Comparison of ENCODE assay signal across 8 cellular contexts in the genomic region with DNA sequence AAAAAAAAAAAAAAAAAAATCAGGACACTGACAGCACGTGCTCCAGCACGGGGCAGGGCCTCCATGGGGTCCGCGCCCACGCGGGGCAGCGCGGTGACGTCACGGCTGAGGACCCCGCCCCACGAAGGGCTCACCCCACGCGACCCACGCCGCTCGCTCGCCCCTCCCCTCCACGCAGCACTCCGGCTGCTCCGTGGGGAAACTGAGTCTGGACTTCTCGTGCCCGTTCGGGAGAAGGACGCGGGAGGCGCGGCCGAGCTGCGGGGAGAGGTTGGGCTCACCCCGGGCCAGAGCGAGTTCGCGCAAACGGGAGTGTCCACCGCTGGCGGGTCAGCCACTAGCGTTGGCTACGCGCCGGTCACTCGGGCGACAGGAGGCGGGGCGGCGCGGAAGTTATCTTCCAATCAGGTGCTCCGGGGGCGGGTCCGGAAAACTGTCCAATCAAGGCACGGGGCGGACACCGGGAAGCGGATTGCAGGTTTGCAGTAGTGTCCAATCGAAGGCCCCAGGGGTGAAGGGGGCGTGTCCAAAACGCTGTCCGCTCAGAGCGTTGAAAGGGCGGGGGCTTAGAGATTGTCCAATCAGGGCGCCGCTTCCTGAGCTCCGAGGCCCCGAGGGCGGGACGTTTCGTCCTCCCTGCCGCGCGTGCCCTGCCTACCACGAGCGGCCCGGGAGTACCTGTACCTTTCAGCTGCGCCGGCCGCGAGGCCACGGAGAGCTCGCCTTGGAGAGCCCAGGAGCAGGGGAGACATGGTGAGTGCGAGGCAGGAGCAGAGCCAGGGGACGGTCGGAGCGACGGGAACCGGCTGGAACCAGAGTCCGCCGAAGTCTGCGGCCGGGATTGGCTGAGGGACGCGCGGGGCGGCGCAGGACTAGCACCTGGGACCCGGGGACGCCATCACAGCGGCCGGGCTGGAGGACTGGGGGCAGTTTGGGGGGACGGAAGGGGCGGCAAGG. TPM values are rescaled to one million over a fixed set of nuclear protein-coding genes. Genes with fewer than 3 reads are reported as not detected.
A peak's percentile ranks its signal among the peaks of the same experiment; 100 is the strongest.
DNase-seq lines count a peak whose midpoint lies in the region; ATAC-seq and TF ChIP-seq lines count a peak whose summit lies in the region.

TSS of gene ZNF57 (plus strand) at position 633 of the 957 bp plus-strand sequence. CDS start at position 751, 118 bp downstream.

- H3K27ac ChIP-seq in KOPT-K1 (ENCODE audit: low read depth, low read length, poor library complexity, severe bottlenecking): peak within 1 kb of the TSS; percentile 67
- H3K27ac ChIP-seq in naive thymus-derived CD4-positive, alpha-beta T cell (ENCODE audit: low read depth, low read length): peak within 1 kb of the TSS; percentile 63

- H3K4me3 ChIP-seq in fibroblast of mammary gland (ENCODE audit: control insufficient read depth, low read depth, low read length): peak within 1 kb of the TSS; percentile 87
- H3K4me3 ChIP-seq in naive thymus-derived CD4-positive, alpha-beta T cell (ENCODE audit: low read length): peak within 1 kb of the TSS; percentile 79

- H3K4me1 Mint-ChIP-seq in naive thymus-derived CD4-positive, alpha-beta T cell: peaks cover 11 to 28% (median 21%) of the 10 kb centered on the region in 7 donors
- peaks cover 19% of the 10 kb centered on the region for H3K4me1 Mint-ChIP-seq in stimulated activated memory B cell treated with anti-CD40 and anti-IgM and Interleukin-4, amounts not matched to agents 10 μg/mL and 1 μg/mL and 100 μg/mL, for 72 hours

- peaks cover 0 to 12% (median 0%) of the 10 kb centered on the region in 5 donors for H3K36me3 Mint-ChIP-seq in naive thymus-derived CD4-positive, alpha-beta T cell
- no peaks in the 10 kb centered on the region for H3K36me3 Mint-ChIP-seq in stimulated activated memory B cell treated with anti-CD40 and anti-IgM and Interleukin-4, amounts not matched to agents 10 μg/mL and 1 μg/mL and 100 μg/mL, for 72 hours

- no peak for TF ChIP-seq CTCF in fibroblast of mammary gland (conservative IDR thresholded peaks at IDR 0.05; ENCODE audit: control insufficient read depth, insufficient read depth, low read depth, low read length)

- POLR2A ChIA-PET in naive thymus-derived CD4-positive, alpha-beta T cell (lab: Charles Lee): interaction anchor here (0.6 to 1.0 kb wide), 4 partner anchors 12 to 281 kb away, joined by 3 to 4 read pairs (median 4); partner anchors contain the start of gene ZNF77

- H3K9me3 ChIP-seq in KOPT-K1 (ENCODE audit: insufficient read depth, low read length, poor library complexity, severe bottlenecking): peaks cover 16% of the 10 kb centered on the region
- H3K9me3 ChIP-seq in naive thymus-derived CD4-positive, alpha-beta T cell (ENCODE audit: control insufficient read depth in 2 of 3, low read length in 3 of 3): peaks cover 0 to 6% (median 0%) of the 10 kb centered on the region in 3 experiments

- H3K36me3 ChIP-seq in KOPT-K1 (ENCODE audit: insufficient read depth, low read length): no peaks in the 10 kb centered on the region
- H3K36me3 ChIP-seq in naive thymus-derived CD4-positive, alpha-beta T cell (ENCODE audit: control insufficient read depth in 2 of 3, insufficient read depth in 3 of 3, low read length in 3 of 3): no peaks in the 10 kb centered on the region

- intact Hi-C loops in naive thymus-derived CD4-positive, alpha-beta T cell (cut with micrococcal nuclease): loop anchor here (1.0 to 5.0 kb wide), 9 partner anchors 11 to 1493 kb away; partner anchors contain the start of genes DAZAP1 (in 1 of the 2), NCLN (in 1 of the 2), THOP1 (in 1 of the 2) and TLE5 (in 1 of the 2)

- H3K4me3 Mint-ChIP-seq in naive thymus-derived CD4-positive, alpha-beta T cell: peak within 1 kb of the TSS; percentile 88 to 99 (median 96)
- peak within 1 kb of the TSS; percentile 100 for H3K4me3 Mint-ChIP-seq in stimulated activated memory B cell treated with anti-CD40 and anti-IgM and Interleukin-4, amounts not matched to agents 10 μg/mL and 1 μg/mL and 100 μg/mL, for 72 hours

- peak within 1 kb of the TSS; percentile 55 to 91 (median 85) for H3K27ac Mint-ChIP-seq in naive thymus-derived CD4-positive, alpha-beta T cell
- H3K27ac Mint-ChIP-seq in stimulated activated memory B cell treated with anti-CD40 and anti-IgM and Interleukin-4, amounts not matched to agents 10 μg/mL and 1 μg/mL and 100 μg/mL, for 72 hours: peak within 1 kb of the TSS; percentile 95

- H3K9me3 Mint-ChIP-seq in naive thymus-derived CD4-positive, alpha-beta T cell: peaks cover 0 to 28% (median 12%) of the 10 kb centered on the region in 11 donors
- peaks cover 4% of the 10 kb centered on the region for H3K9me3 Mint-ChIP-seq in stimulated activated memory B cell treated with anti-CD40 and anti-IgM and Interleukin-4, amounts not matched to agents 10 μg/mL and 1 μg/mL and 100 μg/mL, for 72 hours

- peak; percentile 98 for DNase-seq in DMS79 (lab: John Stamatoyannopoulos, UW)
- peak; percentile 92 for DNase-seq in RPMI8226
- DNase-seq in activated T-helper 9 cell treated with anti-CD3 and anti-CD28 coated beads, Interleukin-2, amount 50 U/mL, for 16 hours (ENCODE audit: low read depth): peak; percentile 97
- peak; percentile 99 for DNase-seq in fibroblast of mammary gland (ENCODE audit: low read depth)
- DNase-seq in naive thymus-derived CD4-positive, alpha-beta T cell: peak; percentile 83 to 98 (median 96)

- H3K27me3 Mint-ChIP-seq in naive thymus-derived CD4-positive, alpha-beta T cell: no peaks in the 10 kb centered on the region
- H3K27me3 Mint-ChIP-seq in stimulated activated memory B cell treated with anti-CD40 and anti-IgM and Interleukin-4, amounts not matched to agents 10 μg/mL and 1 μg/mL and 100 μg/mL, for 72 hours: no peaks in the 10 kb centered on the region

- CTCF ChIA-PET in naive thymus-derived CD4-positive, alpha-beta T cell (lab: Charles Lee): interaction anchor here (0.6 to 0.8 kb wide), 2 partner anchors 60 to 289 kb away, joined by 6 read pairs; no protein-coding TSS in a partner anchor

- peaks cover 0 to 4% of the 10 kb centered on the region in 2 donors for H3K4me1 ChIP-seq in naive thymus-derived CD4-positive, alpha-beta T cell (ENCODE audit: control insufficient read depth in 2 of 2, insufficient read depth in 2 of 2, low read length in 2 of 2)

- peak; percentile 96 for ATAC-seq in GM21737 (IDR thresholded peaks at IDR 0.05; ENCODE audit: unreplicated experiment)
- ATAC-seq in naive thymus-derived CD4-positive, alpha-beta T cell: peak; percentile 99
- peak; percentile 99 for ATAC-seq in stimulated activated memory B cell treated with anti-CD40 and anti-IgM and Interleukin-4, amounts not matched to agents 10 μg/mL and 1 μg/mL and 100 μg/mL, for 72 hours

- no peaks in the 10 kb centered on the region for H3K27me3 ChIP-seq in naive thymus-derived CD4-positive, alpha-beta T cell (ENCODE audit: control insufficient read depth in 2 of 2, insufficient read depth in 2 of 2, low read length in 2 of 2)

RNA-seq across cellular contexts. Expression of gene ZNF57, which starts in this region (rescaled TPM):
- total RNA-seq in naive thymus-derived CD4-positive, alpha-beta T cell: 1 to 10 TPM; 1.7 to 5.0 (median 2.2) TPM
- polyA plus RNA-seq in naive thymus-derived CD4-positive, alpha-beta T cell: 1 to 10 TPM in 1 of 2 donors, under 1 TPM in 1; 0.97 to 4.3 TPM

Comparison
In these comparisons a context has a peak if more than half of its experiments do, and no peak if none do; other contexts are left out.
1. Peak in every context shown above with its lines: DNase-seq, ATAC-seq, H3K4me3 ChIP-seq and H3K27ac ChIP-seq.